ENCODE assay signal across 11 cellular contexts in the genomic region with DNA sequence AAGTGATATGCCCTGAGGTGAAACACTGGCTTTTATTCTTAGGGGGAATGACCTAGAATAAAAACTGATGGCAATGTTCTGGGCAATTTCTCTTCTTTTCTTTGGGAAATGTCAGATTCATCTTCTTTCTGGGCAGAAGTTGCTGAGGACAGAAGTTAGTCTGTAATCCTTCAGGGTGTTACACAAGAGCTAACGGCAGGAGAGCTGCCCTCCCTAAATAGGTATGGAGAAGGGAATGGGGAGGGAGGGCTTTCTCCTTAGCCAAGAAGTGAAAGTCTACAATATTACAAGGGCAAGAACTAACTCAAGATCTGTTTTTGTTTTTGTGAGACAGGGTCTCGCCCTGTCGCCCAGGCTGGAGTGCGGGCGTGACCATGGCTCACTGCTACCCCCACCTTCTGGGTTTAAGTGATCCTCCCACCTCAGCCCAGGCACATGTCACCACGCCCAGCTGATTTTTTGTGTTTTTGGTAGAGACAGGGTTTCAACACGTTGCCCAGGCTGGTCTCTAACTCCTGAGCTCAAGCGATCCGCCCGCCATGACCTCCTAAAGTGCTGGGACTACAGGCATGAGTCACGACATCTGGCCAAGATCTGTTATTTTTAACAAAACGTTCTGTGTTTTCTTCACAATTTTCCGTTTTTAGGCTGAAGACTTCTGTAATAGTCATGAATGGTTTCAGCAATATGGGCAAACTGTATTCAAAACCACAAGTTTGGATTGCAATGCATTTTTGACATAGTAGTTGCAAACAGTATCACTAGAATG. TPM values are rescaled to one million over a fixed set of nuclear protein-coding genes. Genes with fewer than 3 reads are reported as not detected.
DNase-seq lines count a peak whose midpoint lies in the region; ATAC-seq and TF ChIP-seq lines count a peak whose summit lies in the region.
"Had no signal": no experiment of that assay in that cellular context is flagged by ENCODE, and none has a peak within 500 bp of the region (broad histone marks: within the 10 kb centered on the region; RNA-seq: fewer than 3 reads in every experiment).

No MANE protein-coding gene starts in this region.

- in situ Hi-C loops in mammary epithelial cell (cut with MboI; ENCODE audit: low sequenced_read_pairs in 2 of 2) = no loop called here

- no peak overlapping the region for H3K4me3 Mint-ChIP-seq in neural progenitor cell
- H3K4me3 Mint-ChIP-seq: CD4-positive, alpha-beta T cell; memory B cell had no signal

- H3K4me1 ChIP-seq in mammary epithelial cell (ENCODE audit: insufficient read depth, low read length) (no peaks in the 10 kb centered on the region), neural progenitor cell (no peaks in the 10 kb centered on the region)
- H3K4me1 ChIP-seq: body of pancreas had no signal

- DNase-seq in BJ (ENCODE audit: low read depth) = peak; percentile 71
- DNase-seq in MG63 = peak; percentile 44
- DNase-seq in mammary epithelial cell = peak; percentile 20
- no peak for DNase-seq in neural progenitor cell (ENCODE audit: low spot score)
- DNase-seq: CD4-positive, alpha-beta T cell had no signal

- CTCF ChIA-PET in BJ (lab: Yijun Ruan, JAX) = interaction anchor here (0.7 to 2.1 kb wide), 8 partner anchors 9 to 679 kb away, joined by 3 to 9 read pairs (median 3); no protein-coding TSS in a partner anchor
- CTCF ChIA-PET in mammary epithelial cell (lab: Charles Lee; ENCODE audit: low non-redundant PET) = no interaction called here

- no peaks in the 10 kb centered on the region for H3K36me3 ChIP-seq in BJ (ENCODE audit: control insufficient read depth, insufficient read depth, low read length)
- no peaks in the 10 kb centered on the region for H3K36me3 ChIP-seq in MG63
- H3K36me3 ChIP-seq in mammary epithelial cell (ENCODE audit: insufficient read depth, low read length) = no peaks in the 10 kb centered on the region
- no peaks in the 10 kb centered on the region for H3K36me3 ChIP-seq in neural progenitor cell

- no peak overlapping the region for H3K27ac ChIP-seq in mammary epithelial cell (ENCODE audit: insufficient read depth, low read depth, low read length)
- no peak overlapping the region for H3K27ac ChIP-seq in neural progenitor cell
- H3K27ac ChIP-seq: body of pancreas had no signal

- H3K27me3 ChIP-seq in BJ (ENCODE audit: control insufficient read depth, insufficient read depth, low read length) (no peaks in the 10 kb centered on the region), MG63 (no peaks in the 10 kb centered on the region), mammary epithelial cell (ENCODE audit: insufficient read depth, low read length) (peaks cover 2% of the 10 kb centered on the region), neural progenitor cell (no peaks in the 10 kb centered on the region)
- H3K27me3 ChIP-seq: body of pancreas had no signal

- peaks cover 5% of the 10 kb centered on the region for H3K9me3 Mint-ChIP-seq in neural progenitor cell
- H3K9me3 Mint-ChIP-seq: CD4-positive, alpha-beta T cell; memory B cell had no signal

- H3K4me2 ChIP-seq in mammary epithelial cell (ENCODE audit: insufficient read depth, low read depth, low read length) (no peak overlapping the region), neural progenitor cell (no peak overlapping the region)

- POLR2A ChIA-PET in BJ (lab: Charles Lee) = no interaction called here

- H4K20me1 ChIP-seq in mammary epithelial cell (ENCODE audit: insufficient read depth, low read length) (no peaks in the 10 kb centered on the region), neural progenitor cell (ENCODE audit: low read depth) (no peaks in the 10 kb centered on the region)

- no peak overlapping the region for H3K27ac Mint-ChIP-seq in neural progenitor cell
- H3K27ac Mint-ChIP-seq: CD4-positive, alpha-beta T cell; memory B cell had no signal

- no peaks in the 10 kb centered on the region for H3K36me3 Mint-ChIP-seq in neural progenitor cell
- H3K36me3 Mint-ChIP-seq: memory B cell had no signal

- H3K27me3 Mint-ChIP-seq in neural progenitor cell (ENCODE audit: insufficient read depth, low read depth) = no peaks in the 10 kb centered on the region
- H3K27me3 Mint-ChIP-seq: CD4-positive, alpha-beta T cell had no signal

- no peaks in the 10 kb centered on the region for H3F3A ChIP-seq in neural progenitor cell (ENCODE audit: low read depth)

- no TSS peak for BruUV-seq in mammary epithelial cell (replicated peaks; lab: Mats Ljungman, UMichigan)

- WGBS in mammary epithelial cell (ENCODE audit: low coverage, missing lambda C conversion rate) = 78% methylated on average over 13 of the region's 13 CpGs

- intact Hi-C loops in mammary epithelial cell (cut with micrococcal nuclease) = no loop called here

- H3K9me3 ChIP-seq in MG63 = no peaks in the 10 kb centered on the region
- no peaks in the 10 kb centered on the region for H3K9me3 ChIP-seq in mammary epithelial cell (replicated peaks; ENCODE audit: insufficient read depth, low read length)
- H3K9me3 ChIP-seq in neural progenitor cell (ENCODE audit: low read depth) = no peaks in the 10 kb centered on the region
- H3K9me3 ChIP-seq: body of pancreas had no signal

- peak overlapping the region; percentile 29 for H3K4me3 ChIP-seq in BJ (ENCODE audit: low read depth, low read length)
- H3K4me3 ChIP-seq in MG63 = peak overlapping the region; percentile 32
- no peak overlapping the region for H3K4me3 ChIP-seq in mammary epithelial cell (replicated peaks in 1 of 3; ENCODE audit: insufficient read depth in 1 of 3, low read depth in 2 of 3, low read length in 3 of 3)
- H3K4me3 ChIP-seq in neural progenitor cell = no peak overlapping the region
- H3K4me3 ChIP-seq: body of pancreas had no signal

- H3K79me2 ChIP-seq in mammary epithelial cell (ENCODE audit: insufficient read depth, low read length) = no peaks in the 10 kb centered on the region
- no peaks in the 10 kb centered on the region for H3K79me2 ChIP-seq in neural progenitor cell (ENCODE audit: low read depth)

- ATAC-seq in HG03159 (IDR thresholded peaks at IDR 0.05; ENCODE audit: unreplicated experiment) = no peak
- ATAC-seq in HG03196 (IDR thresholded peaks at IDR 0.05; ENCODE audit: unreplicated experiment) = no peak
- no peak for ATAC-seq in HG03457 (IDR thresholded peaks at IDR 0.05; ENCODE audit: unreplicated experiment)
- ATAC-seq in GM18867 (IDR thresholded peaks at IDR 0.05; ENCODE audit: unreplicated experiment) = no peak
- ATAC-seq: body of pancreas had no signal

- H3K4me1 Mint-ChIP-seq in neural progenitor cell = no peaks in the 10 kb centered on the region
- H3K4me1 Mint-ChIP-seq: memory B cell had no signal

- H3K9ac ChIP-seq in mammary epithelial cell (ENCODE audit: insufficient read depth, low read length) = no peak overlapping the region
- H3K9ac ChIP-seq in neural progenitor cell = no peak overlapping the region

- dilution Hi-C loops in mammary epithelial cell (cut with HindIII; ENCODE audit: low sequenced_read_pairs) = no loop called here

- no peak for TF ChIP-seq CTCF in BJ (IDR thresholded peaks at IDR 0.05; ENCODE audit: insufficient read depth, low read depth, low read length)
- no peak for TF ChIP-seq CTCF in mammary epithelial cell (conservative IDR thresholded peaks at IDR 0.05 in 1 of 2, IDR thresholded peaks at IDR 0.05 in 1 of 2; ENCODE audit: extremely low read depth in 1 of 2, insufficient read depth in 1 of 2, low read depth in 1 of 2, low read length in 2 of 2)
- no peak for TF ChIP-seq CTCF in neural progenitor cell (IDR thresholded peaks at IDR 0.05)

- H2AFZ ChIP-seq in mammary epithelial cell (ENCODE audit: low read depth, low read length) = no peak overlapping the region
- H2AFZ ChIP-seq in neural progenitor cell (replicated peaks) = peak overlapping the region; percentile 3

RNA-seq across cellular contexts. Expression of a gene that starts 7.2 kb away (rescaled TPM):
- polyA plus RNA-seq in BJ (2011; rRNA removed) = 1.6 and 2.7 TPM in 2 replicates
- polyA minus RNA-seq in BJ (2011; rRNA and poly(A)+ RNA removed) = 1.2 and 1.3 TPM in 2 replicates
- 0.20 TPM in 1 of 2 replicates, not detected in the other for total RNA-seq in MG63 (2014; rRNA removed; shearing (Covaris generic); ENCODE audit: low replicate concordance)
- total RNA-seq in mammary epithelial cell = under 1 TPM in 1 of 2 donors, not detected in 1; 0.33 TPM
- polyA plus RNA-seq in mammary epithelial cell = 0.17 TPM
- polyA minus RNA-seq in mammary epithelial cell = not detected
- total RNA-seq in neural progenitor cell (ENCODE audit: low replicate concordance) = 1.1 and 1.3 TPM in 2 replicates

RNA-seq across cellular contexts. Expression of a gene that starts 30.7 kb away (rescaled TPM):
- polyA plus RNA-seq in BJ (2011; rRNA removed) (1.9 and 2.3 TPM in 2 replicates), mammary epithelial cell (0.56 TPM)
- 1.8 and 2.4 TPM in 2 replicates for polyA minus RNA-seq in BJ (2011; rRNA and poly(A)+ RNA removed)
- total RNA-seq in MG63 (2014; rRNA removed; shearing (Covaris generic); ENCODE audit: low replicate concordance) = 4.6 and 9.4 TPM in 2 replicates
- total RNA-seq in mammary epithelial cell (1 to 10 TPM in 1 of 2 donors, under 1 TPM in 1; 0.33 to 1.2 TPM), neural progenitor cell (ENCODE audit: low replicate concordance) (2.4 and 2.7 TPM in 2 replicates)
- polyA minus RNA-seq in mammary epithelial cell = 2.4 TPM

Comparison
In these comparisons a context has a peak if more than half of its experiments do, and no peak if none do; other contexts are left out.
1. H3K4me3 ChIP-seq: peak in BJ (single experiment) and MG63 (single experiment); none in mammary epithelial cell (0 of 3) and neural progenitor cell (single experiment).